In genomic region chr11:90133560-90134145, GRCh38 we compare ENCODE assay signal across 13 cellular contexts. TPM values are rescaled to one million over a fixed set of nuclear protein-coding genes. Genes with fewer than 3 reads are reported as not detected.
A peak's percentile ranks its signal among the peaks of the same experiment; 100 is the strongest.
DNase-seq lines count a peak whose midpoint lies in the region; ATAC-seq, FAIRE-seq and TF ChIP-seq lines count a peak whose summit lies in the region.
"Had no signal": no experiment of that assay in that cellular context is flagged by ENCODE, and none has a peak within 500 bp of the region (broad histone marks: within the 10 kb centered on the region; RNA-seq: fewer than 3 reads in every experiment).

No MANE protein-coding gene starts in this region.

- H3K27me3 ChIP-seq in BE2C: no peaks in the 10 kb centered on the region
- H3K27me3 ChIP-seq in IMR-90 (ENCODE audit: control insufficient read depth, insufficient read depth, low read length): no peaks in the 10 kb centered on the region
- H3K27me3 ChIP-seq in fibroblast of lung (ENCODE audit: control insufficient read depth, insufficient read depth, low read length): no peaks in the 10 kb centered on the region
- H3K27me3 ChIP-seq in neuronal stem cell (ENCODE audit: control insufficient read depth in 3 of 3, insufficient read depth in 3 of 3, low read depth in 1 of 3, low read length in 3 of 3): peaks cover 0 to 6% (median 0%) of the 10 kb centered on the region in 3 experiments

- H4K20me1 ChIP-seq in IMR-90 (ENCODE audit: insufficient read depth, low read length): no peaks in the 10 kb centered on the region
- no peaks in the 10 kb centered on the region for H4K20me1 ChIP-seq in fibroblast of lung (ENCODE audit: control insufficient read depth, extremely low read depth, insufficient read depth, low read length)

- H3K27ac ChIP-seq in IMR-90 (ENCODE audit: insufficient read depth, low read length): no peak overlapping the region
- H3K27ac ChIP-seq in fibroblast of lung (ENCODE audit: insufficient read depth, low read length): no peak overlapping the region
- no peak overlapping the region for H3K27ac ChIP-seq in neuronal stem cell (replicated peaks; ENCODE audit: low read length)
- H3K27ac ChIP-seq: neutrophil had no signal

- H3K18ac ChIP-seq in IMR-90 (ENCODE audit: low read depth, low read length) (no peak overlapping the region), neuronal stem cell (ENCODE audit: low read length) (no peak overlapping the region)

- 53% methylated on average over 2 of the region's 3 CpGs; no CpG with 5 or more reads in 1 of the 2 experiments for WGBS in IMR-90 (ENCODE audit: extremely low coverage in 2 of 2, insufficient read length in 1 of 2), 2 experiments
- no CpG with 5 or more reads among the region's 3 CpGs for WGBS in neuronal stem cell (ENCODE audit: extremely low coverage in 2 of 2, insufficient read length in 2 of 2, insufficient replicate concordance in 1 of 2), 2 donors

- no peaks in the 10 kb centered on the region for H3K9me3 ChIP-seq in BE2C
- no peaks in the 10 kb centered on the region for H3K9me3 ChIP-seq in IMR-90 (ENCODE audit: control insufficient read depth, insufficient read depth, low read length)
- H3K9me3 ChIP-seq in fibroblast of lung (ENCODE audit: control insufficient read depth, insufficient read depth, low read depth, low read length): no peaks in the 10 kb centered on the region
- H3K9me3 ChIP-seq in neuronal stem cell (replicated peaks in 1 of 2; ENCODE audit: control insufficient read depth in 2 of 2, insufficient read depth in 1 of 2, low read depth in 1 of 2, low read length in 2 of 2): no peaks in the 10 kb centered on the region
- H3K9me3 ChIP-seq: neutrophil had no signal

- H2AFZ ChIP-seq in IMR-90 (replicated peaks; ENCODE audit: low read length, poor library complexity) (no peak overlapping the region), fibroblast of lung (ENCODE audit: low read length) (peak overlapping the region; percentile 73), neuronal stem cell (ENCODE audit: low read length) (peak overlapping the region; percentile 94)

- H3K23ac ChIP-seq in IMR-90 (ENCODE audit: low read depth, low read length) (no peak overlapping the region), neuronal stem cell (ENCODE audit: low read depth, low read length, poor library complexity) (no peak overlapping the region)

- H2BK12ac ChIP-seq in neuronal stem cell (ENCODE audit: low read length): no peak overlapping the region

- H2BK15ac ChIP-seq in IMR-90 (ENCODE audit: low read depth, low read length): no peak overlapping the region
- no peak overlapping the region for H2BK15ac ChIP-seq in neuronal stem cell (ENCODE audit: low read length)

- H2AK9ac ChIP-seq in IMR-90 (replicated peaks; ENCODE audit: low read depth, low read length, poor library complexity): no peak overlapping the region

- H3K14ac ChIP-seq in IMR-90 (replicated peaks; ENCODE audit: low read depth, low read length): no peak overlapping the region
- H3K14ac ChIP-seq in neuronal stem cell (ENCODE audit: low read length): no peak overlapping the region

- no peak for TF ChIP-seq POLR2A in IMR-90 (IDR thresholded peaks at IDR 0.05; ENCODE audit: low read depth, low read length)
- TF ChIP-seq POLR2A in GM18505 (IDR thresholded peaks at IDR 0.05; ENCODE audit: borderline replicate concordance, extremely low read depth, insufficient read depth, insufficient read length): no peak

- no peak for TF ChIP-seq RAD21 in IMR-90 (IDR thresholded peaks at IDR 0.05; ENCODE audit: low read length)

- no peak overlapping the region for H3K56ac ChIP-seq in IMR-90 (ENCODE audit: extremely low read depth, insufficient read depth, low read length)

- intact Hi-C loops in IMR-90 (cut with micrococcal nuclease): no loop called here

- H3K9ac ChIP-seq in IMR-90 (ENCODE audit: low read depth, low read length) (no peak overlapping the region), fibroblast of lung (ENCODE audit: insufficient read depth, low read length) (no peak overlapping the region), neuronal stem cell (ENCODE audit: low read depth, low read length, poor library complexity) (no peak overlapping the region)

- in situ Hi-C loops in IMR-90 (cut with MboI; ENCODE audit: low sequenced_read_pairs): no loop called here

- H4K5ac ChIP-seq in IMR-90 (ENCODE audit: low read depth, low read length): no peak overlapping the region

- peak overlapping the region; percentile 84 for H3K4me3 ChIP-seq in BE2C (ENCODE audit: low read depth, low read length)
- no peak overlapping the region for H3K4me3 ChIP-seq in IMR-90 (ENCODE audit: insufficient read depth, low read depth, low read length)
- peak overlapping the region; percentile 57 to 87 (median 62) for H3K4me3 ChIP-seq in fibroblast of lung (replicated peaks in 1 of 4; ENCODE audit: control extremely low read depth in 1 of 4, insufficient read depth in 1 of 4, low read depth in 3 of 4, low read length in 4 of 4)
- peak overlapping the region in 1 of 2 donors; percentile 54 for H3K4me3 ChIP-seq in neuronal stem cell (ENCODE audit: low read length in 2 of 2)

- H3K4me1 ChIP-seq in BE2C (peaks cover 6% of the 10 kb centered on the region; the same call in 1 of the 2 replicates), IMR-90 (ENCODE audit: control insufficient read depth, insufficient read depth, low read length) (no peaks in the 10 kb centered on the region), fibroblast of lung (ENCODE audit: control insufficient read depth, extremely low read depth, insufficient read depth, low read length) (no peaks in the 10 kb centered on the region), neuronal stem cell (ENCODE audit: control insufficient read depth in 2 of 2, insufficient read depth in 1 of 2, low read depth in 1 of 2, low read length in 2 of 2) (peaks cover 3 to 6% of the 10 kb centered on the region in 2 donors)

- no peak overlapping the region for H2BK20ac ChIP-seq in IMR-90 (ENCODE audit: low read depth, low read length)

- dilution Hi-C loops in IMR-90 (cut with HindIII; ENCODE audit: low sequenced_read_pairs, unreplicated experiment): no loop called here

- H3K9me1 ChIP-seq in IMR-90 (ENCODE audit: insufficient read depth, low read length): no peaks in the 10 kb centered on the region

- H3K79me1 ChIP-seq in IMR-90 (ENCODE audit: low read depth in 1 of 2, low read length in 2 of 2) (no peaks in the 10 kb centered on the region), neuronal stem cell (ENCODE audit: low read depth, low read length) (no peaks in the 10 kb centered on the region)

- ATAC-seq in IMR-90 (ENCODE audit: low read depth) (no peak), GM18505 (IDR thresholded peaks at IDR 0.05; ENCODE audit: unreplicated experiment) (no peak)

- no peak for TF ChIP-seq CTCF in BE2C (IDR thresholded peaks at IDR 0.05; ENCODE audit: low read depth, low read length)
- no peak for TF ChIP-seq CTCF in IMR-90 (conservative IDR thresholded peaks at IDR 0.05; ENCODE audit: low read depth, low read length)
- no peak for TF ChIP-seq CTCF in fibroblast of lung (conservative IDR thresholded peaks at IDR 0.05 in 1 of 2, IDR thresholded peaks at IDR 0.05 in 1 of 2; ENCODE audit: low read depth in 1 of 2, low read length in 2 of 2)
- no peak for TF ChIP-seq CTCF in D721Med (IDR thresholded peaks at IDR 0.05; ENCODE audit: insufficient read depth, missing control alignments)

- POLR2A ChIA-PET in IMR-90 (lab: Charles Lee; ENCODE audit: unreplicated experiment): no interaction called here

- CTCF ChIA-PET in IMR-90 (lab: Yijun Ruan, JAX): no interaction called here

- DNase-seq in BE2C: no peak
- DNase-seq in IMR-90: no peak
- DNase-seq in fibroblast of lung (ENCODE audit: low read depth in 2 of 2): no peak
- DNase-seq in neuronal stem cell (ENCODE audit: low spot score): no peak
- DNase-seq in NCI-H1436 treated with DMSO at 0.1 percent for 48 hours (lab: John Stamatoyannopoulos, UW): no peak
- DNase-seq in HCEC 1CT: no peak
- no peak for DNase-seq in D721Med (ENCODE audit: insufficient read length, low spot score)
- DNase-seq: activated naive CD4-positive, alpha-beta T cell treated with anti-CD3 and anti-CD28 coated beads, Interleukin-2, amount 50 U/mL, for 16 hours; MV-4-11; stimulated activated CD4-positive, alpha-beta T cell treated with anti-CD3 and anti-CD28 coated beads, Interleukin-4, amount 100 ng/mL, for 1 hour had no signal

- no peak overlapping the region for H4K91ac ChIP-seq in IMR-90 (ENCODE audit: insufficient read depth, low read depth, low read length)
- no peak overlapping the region for H4K91ac ChIP-seq in neuronal stem cell (ENCODE audit: low read depth, low read length, poor library complexity)

- BruUV-seq in IMR-90 (replicated peaks; lab: Mats Ljungman, UMichigan): no TSS peak

- H3K4me2 ChIP-seq in IMR-90 (ENCODE audit: low read depth, low read length) (peak overlapping the region; percentile 72; the same call in 1 of the 2 replicates), fibroblast of lung (ENCODE audit: extremely low read depth, insufficient read depth, low read length) (peak overlapping the region; percentile 88), neuronal stem cell (ENCODE audit: insufficient read depth, low read length, poor library complexity, severe bottlenecking) (peak overlapping the region; percentile 2)

- H2BK5ac ChIP-seq in IMR-90 (ENCODE audit: low read depth, low read length, poor library complexity, severe bottlenecking) (no peak overlapping the region), neuronal stem cell (ENCODE audit: low read length) (no peak overlapping the region)

- H2AK5ac ChIP-seq in IMR-90 (ENCODE audit: low read depth, low read length) (no peak overlapping the region), neuronal stem cell (ENCODE audit: low read depth, low read length) (no peak overlapping the region)

- FAIRE-seq in D721Med (lab: Jason Lieb, UNC): no peak

- H2BK120ac ChIP-seq in IMR-90 (ENCODE audit: low read depth, low read length): no peak overlapping the region
- no peak overlapping the region for H2BK120ac ChIP-seq in neuronal stem cell (ENCODE audit: low read depth, low read length)

- H3K4ac ChIP-seq in IMR-90 (ENCODE audit: low read depth, low read length) (no peak overlapping the region), neuronal stem cell (ENCODE audit: low read length) (no peak overlapping the region)

- H4K8ac ChIP-seq in IMR-90 (ENCODE audit: low read depth in 2 of 2, low read length in 2 of 2): no peak overlapping the region
- H4K8ac ChIP-seq in neuronal stem cell (ENCODE audit: low read depth, low read length): no peak overlapping the region

- H3K79me2 ChIP-seq in fibroblast of lung (ENCODE audit: control insufficient read depth, insufficient read depth, low read length): no peaks in the 10 kb centered on the region

- H3K36me3 ChIP-seq in BE2C (no peaks in the 10 kb centered on the region), IMR-90 (ENCODE audit: control insufficient read depth, insufficient read depth, low read length) (no peaks in the 10 kb centered on the region), fibroblast of lung (ENCODE audit: control insufficient read depth, insufficient read depth, low read length) (no peaks in the 10 kb centered on the region), neuronal stem cell (replicated peaks in 1 of 2; ENCODE audit: control insufficient read depth in 2 of 2, insufficient read depth in 2 of 2, low read length in 2 of 2) (no peaks in the 10 kb centered on the region)
- H3K36me3 ChIP-seq: neutrophil had no signal

RNA-seq across cellular contexts. Expression of gene NAALAD2, which starts 0.8 kb away (rescaled TPM):
- polyA plus RNA-seq in BE2C (2012; ENCODE audit: insufficient read depth, insufficient read length, low read depth): 7.5 TPM
- under 0.01 TPM in 1 of 2 replicates, not detected in the other for total RNA-seq in IMR-90 (2012; rRNA removed)
- polyA plus RNA-seq in IMR-90 (2012; rRNA removed): 0.09 TPM in 1 of 2 replicates, not detected in the other
- polyA plus RNA-seq in IMR-90 (2012; cell fraction: cytosol; rRNA removed): 0.02 TPM in 1 of 2 replicates, not detected in the other
- 0.02 and 0.32 TPM in 2 replicates for polyA plus RNA-seq in IMR-90 (2012; cell fraction: nucleus; rRNA removed; ENCODE audit: low replicate concordance)
- 0.66 and 0.77 TPM in 2 replicates for total RNA-seq in fibroblast of lung
- polyA plus RNA-seq in fibroblast of lung: 0.73 and 2.2 TPM in 2 replicates
- polyA plus RNA-seq in fibroblast of lung (2012): 0.33 and 0.77 TPM in 2 replicates
- not detected in 2 replicates for polyA minus RNA-seq in fibroblast of lung (ENCODE audit: low replicate concordance)
- polyA plus RNA-seq in neuronal stem cell (2013, experiment 1 of 2): 21.0 TPM
- 22.1 TPM for polyA plus RNA-seq in neuronal stem cell (2013, experiment 2 of 2)

RNA-seq across cellular contexts. Expression of gene UBTFL1, which starts 47.9 kb away (rescaled TPM):
- not detected for polyA plus RNA-seq in BE2C (2012; ENCODE audit: insufficient read depth, insufficient read length, low read depth)
- total RNA-seq in IMR-90 (2012; rRNA removed): not detected in 2 replicates
- polyA plus RNA-seq in IMR-90 (2012; rRNA removed): not detected in 2 replicates
- polyA plus RNA-seq in IMR-90 (2012; cell fraction: cytosol; rRNA removed): not detected in 2 replicates
- not detected in 2 replicates for polyA plus RNA-seq in IMR-90 (2012; cell fraction: nucleus; rRNA removed; ENCODE audit: low replicate concordance)
- total RNA-seq in fibroblast of lung: not detected in 2 replicates
- polyA plus RNA-seq in fibroblast of lung: not detected in 2 replicates
- polyA plus RNA-seq in fibroblast of lung (2012): not detected in 2 replicates
- polyA minus RNA-seq in fibroblast of lung (ENCODE audit: low replicate concordance): not detected in 2 replicates
- polyA plus RNA-seq in neuronal stem cell (2013, experiment 1 of 2): not detected
- polyA plus RNA-seq in neuronal stem cell (2013, experiment 2 of 2): not detected
- total RNA-seq: subcutaneous adipose tissue had no signal

Comparison
In these comparisons a context has a peak if more than half of its experiments do, and no peak if none do; other contexts are left out.
1. H3K4me2 ChIP-seq: peak in every context shown above with its lines; median percentile 88 in fibroblast of lung; 72 in IMR-90; 2 in neuronal stem cell.